Comparison of ENCODE assay signal across 9 cellular contexts in the genomic region with DNA sequence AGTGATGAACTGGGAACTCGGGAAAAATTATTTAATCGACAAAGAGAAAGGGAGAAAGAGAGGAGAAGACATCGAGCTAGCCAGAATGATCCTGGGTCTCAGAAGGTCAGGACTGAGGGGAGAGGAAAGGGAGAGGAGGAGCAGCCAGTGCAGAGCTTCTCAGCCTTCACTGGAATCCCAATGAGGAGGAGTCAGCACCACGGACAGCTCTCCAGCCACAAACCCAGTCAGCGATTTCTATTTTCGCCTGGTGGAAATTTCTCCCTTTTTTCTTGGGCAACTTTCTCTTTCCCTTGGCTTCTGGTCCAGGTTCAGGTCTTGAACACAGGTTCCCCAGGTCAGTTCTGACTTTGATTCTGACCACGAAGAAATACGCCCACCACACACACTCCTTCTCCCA. TPM values are rescaled to one million over a fixed set of nuclear protein-coding genes. Genes with fewer than 3 reads are reported as not detected.
DNase-seq lines count a peak whose midpoint lies in the region; ATAC-seq and TF ChIP-seq lines count a peak whose summit lies in the region.
"Had no signal": no experiment of that assay in that cellular context is flagged by ENCODE, and none has a peak within 500 bp of the region (broad histone marks: within the 10 kb centered on the region; RNA-seq: fewer than 3 reads in every experiment).

No MANE protein-coding gene starts in this region.

- H3K4me1 ChIP-seq in hepatocyte (ENCODE audit: insufficient read depth) (no peaks in the 10 kb centered on the region), upper lobe of right lung (no peaks in the 10 kb centered on the region), upper lobe of left lung (peaks cover 0 to 12% (median 8%) of the 10 kb centered on the region in 4 donors), BE2C (no peaks in the 10 kb centered on the region)

- H3K9me3 ChIP-seq in hepatocyte (ENCODE audit: low read depth) (no peaks in the 10 kb centered on the region), upper lobe of right lung (no peaks in the 10 kb centered on the region), upper lobe of left lung (no peaks in the 10 kb centered on the region), BE2C (no peaks in the 10 kb centered on the region)

- WGBS in hepatocyte (ENCODE audit: low lambda C conversion rate, missing lambda C conversion rate) = 2% methylated on average over 8 of the region's 8 CpGs
- WGBS in upper lobe of left lung, 2 donors = 4 to 6% methylated on average over 8 of the region's 8 CpGs

- intact Hi-C loops in Right ventricle myocardium superior (cut with DNase I) = no loop called here
- intact Hi-C loops in Right ventricle myocardium inferior (cut with DNase I) = loop anchor here (10.0 kb wide), 1 partner anchor 974 kb away; no protein-coding TSS in a partner anchor
- intact Hi-C loops in upper lobe of right lung (cut with DNase I) = no loop called here

- TF ChIP-seq CTCF in VCaP (conservative IDR thresholded peaks at IDR 0.05) (no peak), hepatocyte (IDR thresholded peaks at IDR 0.05; ENCODE audit: poor library complexity) (no peak), upper lobe of right lung (IDR thresholded peaks at IDR 0.05) (no peak), upper lobe of left lung (IDR thresholded peaks at IDR 0.05) (no peak), BE2C (IDR thresholded peaks at IDR 0.05; ENCODE audit: low read depth, low read length) (no peak)

- H3K27ac ChIP-seq in VCaP (peak overlapping the region; percentile 82; the same call in 1 of the 2 replicates), hepatocyte (no peak overlapping the region), upper lobe of right lung (no peak overlapping the region), upper lobe of left lung (no peak overlapping the region)

- DNase-seq in Right ventricle myocardium superior = peak; percentile 45
- no peak for DNase-seq in Right ventricle myocardium inferior (ENCODE audit: missing footprints)
- DNase-seq in hepatocyte (ENCODE audit: low spot score) = peak; percentile 82
- DNase-seq in upper lobe of right lung = peak; percentile 68
- DNase-seq in upper lobe of left lung = no peak
- no peak for DNase-seq in BE2C
- DNase-seq: CD8-positive, alpha-beta memory T cell had no signal

- ATAC-seq in Right ventricle myocardium superior (ENCODE audit: poor library complexity) (peak; percentile 46), Right ventricle myocardium inferior (no peak), upper lobe of right lung (no peak), upper lobe of left lung (ENCODE audit: low FRiP score in 2 of 2) (no peak), HG03460 (IDR thresholded peaks at IDR 0.05; ENCODE audit: unreplicated experiment) (no peak)

- H3K36me3 ChIP-seq in hepatocyte (replicated peaks; ENCODE audit: insufficient read depth, low read depth) (no peaks in the 10 kb centered on the region), upper lobe of right lung (no peaks in the 10 kb centered on the region), upper lobe of left lung (no peaks in the 10 kb centered on the region), BE2C (no peaks in the 10 kb centered on the region)

- no peak for TF ChIP-seq POLR2A in upper lobe of left lung (IDR thresholded peaks at IDR 0.05)

- no peak overlapping the region for H3K4me2 ChIP-seq in hepatocyte

- no peaks in the 10 kb centered on the region for H3K79me2 ChIP-seq in hepatocyte

- H3K4me3 ChIP-seq in hepatocyte = no peak overlapping the region
- H3K4me3 ChIP-seq in upper lobe of right lung = no peak overlapping the region
- no peak overlapping the region for H3K4me3 ChIP-seq in upper lobe of left lung
- no peak overlapping the region for H3K4me3 ChIP-seq in BE2C (ENCODE audit: low read depth, low read length)

- TF ChIP-seq EP300 in upper lobe of left lung (IDR thresholded peaks at IDR 0.05) = no peak

- H3K27me3 ChIP-seq in hepatocyte (peaks cover 56% of the 10 kb centered on the region), upper lobe of right lung (peaks cover 43% of the 10 kb centered on the region), upper lobe of left lung (peaks cover 0 to 24% (median 9%) of the 10 kb centered on the region in 4 donors), BE2C (peaks cover 34% of the 10 kb centered on the region)

- no peaks in the 10 kb centered on the region for H3K9me2 ChIP-seq in hepatocyte (replicated peaks; ENCODE audit: insufficient read depth)

- H4K20me1 ChIP-seq in hepatocyte (ENCODE audit: insufficient read depth, poor library complexity, severe bottlenecking) = no peaks in the 10 kb centered on the region

- no peak overlapping the region for H2AFZ ChIP-seq in hepatocyte

RNA-seq across cellular contexts. Expression of a gene that starts 1.6 kb away (rescaled TPM):
- total RNA-seq in Right ventricle myocardium superior (0.54 TPM), Right ventricle myocardium inferior (0.35 TPM), hepatocyte (1.2 and 1.3 TPM in 2 replicates), upper lobe of right lung (1.5 TPM), upper lobe of left lung (10 to 100 TPM in 1 of 6 donors, 1 to 10 TPM in 1, under 1 TPM in 3, not detected in 1; 0.30 to 10.9 (median 0.72) TPM)
- 0.64 and 1.8 TPM in 2 replicates for polyA plus RNA-seq in hepatocyte
- polyA plus RNA-seq in BE2C (2012; ENCODE audit: insufficient read depth, insufficient read length, low read depth) = 1.4 TPM
- total RNA-seq: CD8-positive, alpha-beta memory T cell had no signal
- polyA plus RNA-seq: CD8-positive, alpha-beta memory T cell had no signal

Comparison
In these comparisons a context has a peak if more than half of its experiments do, and no peak if none do; other contexts are left out.
1. DNase-seq: peak in Right ventricle myocardium superior (single experiment), hepatocyte (single experiment) and upper lobe of right lung (single experiment); none in Right ventricle myocardium inferior (single experiment), upper lobe of left lung (0 of 2) and BE2C (single experiment).